ENCODE assay signal across 1 cellular context in the genomic region with DNA sequence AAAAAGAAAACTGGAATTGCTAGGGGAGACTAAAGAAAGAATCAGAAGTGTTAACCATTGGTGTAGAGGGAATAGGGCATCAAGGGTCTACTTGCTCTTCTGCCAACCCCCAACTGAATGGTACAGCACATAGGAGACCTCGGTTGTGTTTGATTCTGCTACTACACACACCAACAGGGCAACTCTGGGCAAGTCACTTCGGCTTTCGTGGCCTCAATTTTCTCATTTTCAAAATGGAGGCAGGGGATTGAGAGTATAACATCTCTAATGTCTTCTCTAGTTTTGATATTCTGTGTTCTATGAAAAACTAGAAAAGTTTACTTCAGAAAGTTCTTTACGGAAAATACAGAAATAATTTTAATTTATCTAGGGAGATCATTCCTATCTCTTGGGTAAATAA.
TF ChIP-seq lines count a peak whose summit lies in the region.

No MANE protein-coding gene starts in this region.

TF ChIP-seq in HepG2, 621 proteins besides CTCF, POLR2A, EP300 and RAD21:
- no peak for TF ChIP-seq KDM1A (CRISPR knock-in tag; IDR thresholded peaks at IDR 0.05)
- no peak for TF ChIP-seq ZBTB4 (CRISPR knock-in tag; IDR thresholded peaks at IDR 0.05; ENCODE audit: borderline replicate concordance)
- TF ChIP-seq SNRNP70 (IDR thresholded peaks at IDR 0.05; ENCODE audit: low read depth, low read length) = no peak
- TF ChIP-seq ATM (IDR thresholded peaks at IDR 0.05; ENCODE audit: borderline replicate concordance) = no peak
- no peak for TF ChIP-seq SKI (IDR thresholded peaks at IDR 0.05; ENCODE audit: partially characterized antibody)
- TF ChIP-seq ZNF839 (CRISPR knock-in tag; IDR thresholded peaks at IDR 0.05; ENCODE audit: borderline replicate concordance) = no peak
- TF ChIP-seq KDM3A (CRISPR knock-in tag; IDR thresholded peaks at IDR 0.05; ENCODE audit: low read depth) = no peak
- TF ChIP-seq, protein P1, sequence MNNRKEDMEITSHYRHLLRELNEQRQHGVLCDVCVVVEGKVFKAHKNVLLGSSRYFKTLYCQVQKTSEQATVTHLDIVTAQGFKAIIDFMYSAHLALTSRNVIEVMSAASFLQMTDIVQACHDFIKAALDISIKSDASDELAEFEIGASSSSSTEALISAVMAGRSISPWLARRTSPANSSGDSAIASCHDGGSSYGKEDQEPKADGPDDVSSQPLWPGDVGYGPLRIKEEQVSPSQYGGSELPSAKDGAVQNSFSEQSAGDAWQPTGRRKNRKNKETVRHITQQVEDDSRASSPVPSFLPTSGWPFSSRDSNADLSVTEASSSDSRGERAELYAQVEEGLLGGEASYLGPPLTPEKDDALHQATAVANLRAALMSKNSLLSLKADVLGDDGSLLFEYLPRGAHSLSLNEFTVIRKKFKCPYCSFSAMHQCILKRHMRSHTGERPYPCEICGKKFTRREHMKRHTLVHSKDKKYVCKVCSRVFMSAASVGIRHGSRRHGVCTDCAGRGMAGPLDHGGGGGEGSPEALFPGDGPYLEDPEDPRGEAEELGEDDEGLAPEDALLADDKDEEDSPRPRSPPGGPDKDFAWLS (CRISPR knock-in tag; IDR thresholded peaks at IDR 0.05; ENCODE audit: borderline replicate concordance) = no peak
